17 cellular contexts compared by ENCODE assay signal in genomic region chr4:134702374-134702773, GRCh38.
A peak's percentile ranks its signal among the peaks of the same experiment; 100 is the strongest.
DNase-seq lines count a peak whose midpoint lies in the region; ATAC-seq and TF ChIP-seq lines count a peak whose summit lies in the region.
"Had no signal": no experiment of that assay in that cellular context is flagged by ENCODE, and none has a peak within 500 bp of the region (broad histone marks: within the 10 kb centered on the region; RNA-seq: fewer than 3 reads in every experiment).

No MANE protein-coding gene starts in this region.

- TF ChIP-seq CTCF in WERI-Rb-1 (IDR thresholded peaks at IDR 0.05; ENCODE audit: low read depth, low read length) = no peak

- H2BK12ac ChIP-seq in neuronal stem cell (ENCODE audit: low read length) = no peak overlapping the region

- H3K4ac ChIP-seq in neuronal stem cell (ENCODE audit: low read length) = no peak overlapping the region

- no peak overlapping the region for H3K9ac ChIP-seq in Karpas-422 (ENCODE audit: low read length)
- H3K9ac ChIP-seq in neuronal stem cell (ENCODE audit: low read depth, low read length, poor library complexity) = no peak overlapping the region
- H3K9ac ChIP-seq: BLaER1 had no signal

- H3K27ac ChIP-seq in Karpas-422 (ENCODE audit: low read length) (no peak overlapping the region), WERI-Rb-1 (no peak overlapping the region), neuronal stem cell (replicated peaks; ENCODE audit: low read length) (no peak overlapping the region)
- H3K27ac ChIP-seq: 22Rv1, A549, BLaER1 had no signal

- no peaks in the 10 kb centered on the region for H3K79me1 ChIP-seq in neuronal stem cell (ENCODE audit: low read depth, low read length)

- no peaks in the 10 kb centered on the region for H3K79me2 ChIP-seq in Karpas-422 (ENCODE audit: low read length)

- no peak for ATAC-seq in GM19452 (IDR thresholded peaks at IDR 0.05; ENCODE audit: unreplicated experiment)
- ATAC-seq in GM19351 (IDR thresholded peaks at IDR 0.05; ENCODE audit: unreplicated experiment) = no peak
- ATAC-seq: A549 had no signal

- H3K9me2 ChIP-seq in Karpas-422 (replicated peaks; ENCODE audit: insufficient read depth, low read length) = no peaks in the 10 kb centered on the region

- H3K27me3 ChIP-seq in Karpas-422 (ENCODE audit: low read length) = no peaks in the 10 kb centered on the region
- no peaks in the 10 kb centered on the region for H3K27me3 ChIP-seq in WERI-Rb-1 (ENCODE audit: insufficient read depth, low read depth, severe bottlenecking)
- H3K27me3 ChIP-seq in neuronal stem cell (ENCODE audit: control insufficient read depth in 3 of 3, insufficient read depth in 3 of 3, low read depth in 1 of 3, low read length in 3 of 3) = no peaks in the 10 kb centered on the region
- H3K27me3 ChIP-seq: BLaER1 had no signal

- H2BK15ac ChIP-seq in neuronal stem cell (ENCODE audit: low read length) = no peak overlapping the region

- peak overlapping the region; percentile 50; the same call in 1 of the 2 replicates for H2AFZ ChIP-seq in Karpas-422 (ENCODE audit: low read length)
- H2AFZ ChIP-seq in neuronal stem cell (ENCODE audit: low read length) = peak overlapping the region; percentile 66

- H3K4me3 ChIP-seq in Karpas-422 (ENCODE audit: low read length) (no peak overlapping the region), WERI-Rb-1 (ENCODE audit: low read depth, low read length) (no peak overlapping the region), neuronal stem cell (ENCODE audit: low read length in 2 of 2) (no peak overlapping the region)
- H3K4me3 ChIP-seq: A549, BLaER1 had no signal

- H3K14ac ChIP-seq in neuronal stem cell (ENCODE audit: low read length) = no peak overlapping the region

- no peaks in the 10 kb centered on the region for H3K9me3 ChIP-seq in Karpas-422 (ENCODE audit: low read length)
- H3K9me3 ChIP-seq in WERI-Rb-1 (ENCODE audit: severe bottlenecking) = no peaks in the 10 kb centered on the region
- no peaks in the 10 kb centered on the region for H3K9me3 ChIP-seq in neuronal stem cell (replicated peaks in 1 of 2; ENCODE audit: control insufficient read depth in 2 of 2, insufficient read depth in 1 of 2, low read depth in 1 of 2, low read length in 2 of 2)
- H3K9me3 ChIP-seq: A549 had no signal

- DNase-seq in NCI-H82 (lab: John Stamatoyannopoulos, UW) (peak; percentile 27), NCI-H82 treated with DMSO at 0.1 percent for 48 hours (lab: John Stamatoyannopoulos, UW; ENCODE audit: unreplicated experiment) (no peak), Karpas-422 (no peak), WERI-Rb-1 (peak; percentile 30), neuronal stem cell (ENCODE audit: low spot score) (no peak), AG08395 (ENCODE audit: low spot score) (no peak)
- DNase-seq: Calu3; CD4-positive, alpha-beta memory T cell; DMS 273 treated with DMSO at 0.1 percent for 48 hours; DMS53; GOT3; H9 had no signal

- no peak overlapping the region for H2BK5ac ChIP-seq in neuronal stem cell (ENCODE audit: low read length)

- WGBS in neuronal stem cell (ENCODE audit: extremely low coverage in 2 of 2, insufficient read length in 2 of 2, insufficient replicate concordance in 1 of 2), 2 donors = no CpG with 5 or more reads among the region's 3 CpGs

- H3K36me3 ChIP-seq in Karpas-422 (ENCODE audit: insufficient read depth, low read length) = no peaks in the 10 kb centered on the region
- H3K36me3 ChIP-seq in WERI-Rb-1 = no peaks in the 10 kb centered on the region
- no peaks in the 10 kb centered on the region for H3K36me3 ChIP-seq in neuronal stem cell (replicated peaks in 1 of 2; ENCODE audit: control insufficient read depth in 2 of 2, insufficient read depth in 2 of 2, low read length in 2 of 2)
- H3K36me3 ChIP-seq: BLaER1 had no signal

- H3K18ac ChIP-seq in neuronal stem cell (ENCODE audit: low read length) = no peak overlapping the region

- H2AK5ac ChIP-seq in neuronal stem cell (ENCODE audit: low read depth, low read length) = no peak overlapping the region

- H4K8ac ChIP-seq in neuronal stem cell (ENCODE audit: low read depth, low read length) = no peak overlapping the region

- H4K91ac ChIP-seq in neuronal stem cell (ENCODE audit: low read depth, low read length, poor library complexity) = no peak overlapping the region

- no peak overlapping the region for H2BK120ac ChIP-seq in neuronal stem cell (ENCODE audit: low read depth, low read length)

- H3K4me1 ChIP-seq in Karpas-422 (ENCODE audit: low read length) (no peaks in the 10 kb centered on the region), neuronal stem cell (ENCODE audit: control insufficient read depth in 2 of 2, insufficient read depth in 1 of 2, low read depth in 1 of 2, low read length in 2 of 2) (no peaks in the 10 kb centered on the region)
- H3K4me1 ChIP-seq: A549, BLaER1 had no signal

- H4K20me1 ChIP-seq in Karpas-422 (ENCODE audit: insufficient read depth, low read depth, low read length) = no peaks in the 10 kb centered on the region
- H4K20me1 ChIP-seq: BLaER1 had no signal

- no peak overlapping the region for H3K4me2 ChIP-seq in Karpas-422 (ENCODE audit: low read depth, low read length, poor library complexity, severe bottlenecking)
- no peak overlapping the region for H3K4me2 ChIP-seq in neuronal stem cell (ENCODE audit: insufficient read depth, low read length, poor library complexity, severe bottlenecking)
- H3K4me2 ChIP-seq: A549, BLaER1 had no signal

- H3K23ac ChIP-seq in neuronal stem cell (ENCODE audit: low read depth, low read length, poor library complexity) = no peak overlapping the region

Comparison
In these comparisons a context has a peak if more than half of its experiments do, and no peak if none do; other contexts are left out.
1. DNase-seq: peak in NCI-H82 (single experiment) and WERI-Rb-1 (single experiment); none in NCI-H82 treated with DMSO at 0.1 percent for 48 hours (single experiment), Karpas-422 (single experiment), neuronal stem cell (single experiment) and AG08395 (single experiment).